ENCODE assay signal across 24 cellular contexts in genomic region chr11:83454674-83455073, GRCh38.
"Had no signal": no experiment of that assay in that cellular context is flagged by ENCODE, and none has a peak within 500 bp of the region (broad histone marks: within the 10 kb centered on the region; RNA-seq: fewer than 3 reads in every experiment).

No MANE protein-coding gene starts in this region.

- H3K27me3 Mint-ChIP-seq: natural killer cell treated with Interleukin-12 subunit alpha and Interleukin-12 subunit beta and Interleukin-15 and Interleukin-18, amount 100 ng/mL, for 72 hours; stimulated activated naive B cell treated with anti-CD40 and anti-IgM and Interleukin-4, amounts not matched to agents 10 μg/mL and 1 μg/mL and 100 μg/mL, for 72 hours; stimulated activated naive CD8-positive, alpha-beta T cell treated with anti-CD3 and anti-CD28 coated beads, Interleukin-15, Interleukin-2, amounts not matched to agents 100 ng/mL and 50 ng/mL, for 24 hours had no signal

- H3K27ac Mint-ChIP-seq: natural killer cell treated with Interleukin-12 subunit alpha and Interleukin-12 subunit beta and Interleukin-15 and Interleukin-18, amount 100 ng/mL, for 72 hours; nephron progenitor cell; progenitor cell of endocrine pancreas; stimulated activated effector memory CD8-positive, alpha-beta T cell treated with anti-CD3 and anti-CD28 coated beads, Interleukin-12 subunit alpha, Interleukin-12 subunit beta, amount 100 ng/mL, for 72 hours; stimulated activated naive B cell treated with anti-CD40 and anti-IgM and Interleukin-4, amounts not matched to agents 10 μg/mL and 1 μg/mL and 100 μg/mL, for 72 hours; stimulated activated naive CD8-positive, alpha-beta T cell treated with anti-CD3 and anti-CD28 coated beads, Interleukin-15, Interleukin-2, amounts not matched to agents 100 ng/mL and 50 ng/mL, for 24 hours had no signal

- H3K4me1 Mint-ChIP-seq: stimulated activated effector memory CD8-positive, alpha-beta T cell treated with anti-CD3 and anti-CD28 coated beads, Interleukin-12 subunit alpha, Interleukin-12 subunit beta, amount 100 ng/mL, for 72 hours had no signal

- FAIRE-seq: small intestine had no signal

- H3K36me3 Mint-ChIP-seq: natural killer cell treated with Interleukin-12 subunit alpha and Interleukin-12 subunit beta and Interleukin-15 and Interleukin-18, amount 100 ng/mL, for 72 hours; neural progenitor cell; stimulated activated effector memory CD8-positive, alpha-beta T cell treated with anti-CD3 and anti-CD28 coated beads, Interleukin-12 subunit alpha, Interleukin-12 subunit beta, amount 100 ng/mL, for 72 hours; stimulated activated naive B cell treated with anti-CD40 and anti-IgM and Interleukin-4, amounts not matched to agents 10 μg/mL and 1 μg/mL and 100 μg/mL, for 72 hours had no signal

- DNase-seq: nephron progenitor cell; occipital lobe; ovary; posterior cingulate gyrus; psoas muscle; right cardiac atrium; right lobe of liver; sigmoid colon; small intestine; stimulated activated CD4-positive, alpha-beta T cell treated with anti-CD3 and anti-CD28 coated beads, Interleukin-15, amount 100 ng/mL, for 24 hours; stimulated activated CD4-positive, alpha-beta T cell treated with anti-CD3 and anti-CD28 coated beads, Interleukin-2, amount 100 ng/mL, for 24 hours; stimulated activated CD4-positive, alpha-beta T cell treated with anti-CD3 and anti-CD28 coated beads, Interleukin-2, amount 100 ng/mL, for 48 hours; stimulated activated CD4-positive, alpha-beta T cell treated with anti-CD3 and anti-CD28 coated beads, Interleukin-4, amount 100 ng/mL, for 24 hours; stimulated activated naive B cell treated with anti-CD40 and anti-IgM and Interleukin-4, amounts not matched to agents 10 μg/mL and 1 μg/mL and 100 μg/mL, for 72 hours; stimulated activated naive CD4-positive, alpha-beta T cell treated with Interleukin-2 at 50 U/mL for 16 hours; stomach; thyroid gland; trophoblast cell; upper lobe of left lung had no signal

- H3K4me3 Mint-ChIP-seq: natural killer cell treated with Interleukin-12 subunit alpha and Interleukin-12 subunit beta and Interleukin-15 and Interleukin-18, amount 100 ng/mL, for 72 hours; nephron progenitor cell; neural progenitor cell; stimulated activated effector memory CD8-positive, alpha-beta T cell treated with anti-CD3 and anti-CD28 coated beads, Interleukin-12 subunit alpha, Interleukin-12 subunit beta, amount 100 ng/mL, for 72 hours; stimulated activated naive B cell treated with anti-CD40 and anti-IgM and Interleukin-4, amounts not matched to agents 10 μg/mL and 1 μg/mL and 100 μg/mL, for 72 hours; stimulated activated naive CD8-positive, alpha-beta T cell treated with anti-CD3 and anti-CD28 coated beads, Interleukin-15, Interleukin-2, amounts not matched to agents 100 ng/mL and 50 ng/mL, for 24 hours had no signal

- ATAC-seq: natural killer cell treated with Interleukin-12 subunit alpha and Interleukin-12 subunit beta and Interleukin-15 and Interleukin-18, amount 100 ng/mL, for 72 hours; psoas muscle; right cardiac atrium; right lobe of liver; stimulated activated effector memory CD8-positive, alpha-beta T cell treated with anti-CD3 and anti-CD28 coated beads, Interleukin-12 subunit alpha, Interleukin-12 subunit beta, amount 100 ng/mL, for 72 hours; stimulated activated naive B cell treated with anti-CD40 and anti-IgM and Interleukin-4, amounts not matched to agents 10 μg/mL and 1 μg/mL and 100 μg/mL, for 72 hours had no signal

- H3K9me3 Mint-ChIP-seq: nephron progenitor cell; neural progenitor cell; stimulated activated naive B cell treated with anti-CD40 and anti-IgM and Interleukin-4, amounts not matched to agents 10 μg/mL and 1 μg/mL and 100 μg/mL, for 72 hours; stimulated activated naive CD8-positive, alpha-beta T cell treated with anti-CD3 and anti-CD28 coated beads, Interleukin-15, Interleukin-2, amounts not matched to agents 100 ng/mL and 50 ng/mL, for 24 hours had no signal
